ENCODE assay signal across 17 cellular contexts in genomic region chr2:31397099-31397498, GRCh38. TPM values are rescaled to one million over a fixed set of nuclear protein-coding genes. Genes with fewer than 3 reads are reported as not detected.
DNase-seq lines count a peak whose midpoint lies in the region; ATAC-seq and TF ChIP-seq lines count a peak whose summit lies in the region.
"Had no signal": no experiment of that assay in that cellular context is flagged by ENCODE, and none has a peak within 500 bp of the region (broad histone marks: within the 10 kb centered on the region; RNA-seq: fewer than 3 reads in every experiment).

No MANE protein-coding gene starts in this region.

- peak overlapping the region; percentile 59 for H3K27ac Mint-ChIP-seq in activated CD4-positive, alpha-beta memory T cell treated with anti-CD3 and anti-CD28 coated beads, Interleukin-2, amount 10 ng/mL, durations not matched to agents 7 days and 5 days
- no peak overlapping the region for H3K27ac Mint-ChIP-seq in activated CD4-positive, alpha-beta memory T cell treated with anti-CD3 and anti-CD28 coated beads for 36 hours
- H3K27ac Mint-ChIP-seq: activated T-helper 2 cell treated with anti-CD3 and anti-CD28 coated beads, Interferon-gamma antibody, Interleukin-2, Interleukin-4, amounts not matched to agents 10 μg/mL and 5 μg/mL and 100 μg/mL, durations not matched to agents 14 hours and 24 hours and 36 hours; CD8-positive, alpha-beta T cell; naive thymus-derived CD4-positive, alpha-beta T cell had no signal

- no peak for TF ChIP-seq EP300 in stomach (IDR thresholded peaks at IDR 0.05)

- TF ChIP-seq CTCF in heart right ventricle (IDR thresholded peaks at IDR 0.05) = no peak
- no peak for TF ChIP-seq CTCF in stomach (IDR thresholded peaks at IDR 0.05)

- H3K9me3 Mint-ChIP-seq in activated CD4-positive, alpha-beta memory T cell treated with anti-CD3 and anti-CD28 coated beads, Interleukin-2, amount 10 ng/mL, durations not matched to agents 7 days and 5 days = peaks cover 4% of the 10 kb centered on the region
- peaks cover 3% of the 10 kb centered on the region for H3K9me3 Mint-ChIP-seq in activated CD4-positive, alpha-beta memory T cell treated with anti-CD3 and anti-CD28 coated beads for 36 hours
- H3K9me3 Mint-ChIP-seq: activated T-helper 2 cell treated with anti-CD3 and anti-CD28 coated beads, Interferon-gamma antibody, Interleukin-2, Interleukin-4, amounts not matched to agents 10 μg/mL and 5 μg/mL and 100 μg/mL, durations not matched to agents 14 hours and 24 hours and 36 hours had no signal

- no peak overlapping the region for H3K4me3 Mint-ChIP-seq in activated CD4-positive, alpha-beta memory T cell treated with anti-CD3 and anti-CD28 coated beads, Interleukin-2, amount 10 ng/mL, durations not matched to agents 7 days and 5 days
- H3K4me3 Mint-ChIP-seq in activated CD4-positive, alpha-beta memory T cell treated with anti-CD3 and anti-CD28 coated beads for 36 hours = no peak overlapping the region
- H3K4me3 Mint-ChIP-seq: CD8-positive, alpha-beta T cell; naive thymus-derived CD4-positive, alpha-beta T cell had no signal

- H3K4me1 Mint-ChIP-seq in activated CD4-positive, alpha-beta memory T cell treated with anti-CD3 and anti-CD28 coated beads, Interleukin-2, amount 10 ng/mL, durations not matched to agents 7 days and 5 days = peaks cover 24% of the 10 kb centered on the region
- no peaks in the 10 kb centered on the region for H3K4me1 Mint-ChIP-seq in activated CD4-positive, alpha-beta memory T cell treated with anti-CD3 and anti-CD28 coated beads for 36 hours (ENCODE audit: low read depth)
- H3K4me1 Mint-ChIP-seq: naive thymus-derived CD4-positive, alpha-beta T cell had no signal

- no peaks in the 10 kb centered on the region for H3K36me3 Mint-ChIP-seq in activated CD4-positive, alpha-beta memory T cell treated with anti-CD3 and anti-CD28 coated beads, Interleukin-2, amount 10 ng/mL, durations not matched to agents 7 days and 5 days (ENCODE audit: low read depth)
- H3K36me3 Mint-ChIP-seq in activated CD4-positive, alpha-beta memory T cell treated with anti-CD3 and anti-CD28 coated beads for 36 hours = peaks cover 3% of the 10 kb centered on the region
- H3K36me3 Mint-ChIP-seq: CD8-positive, alpha-beta T cell had no signal

- H3K9me3 ChIP-seq in heart right ventricle = no peaks in the 10 kb centered on the region
- no peaks in the 10 kb centered on the region for H3K9me3 ChIP-seq in stomach
- H3K9me3 ChIP-seq: A549, testis had no signal

- ATAC-seq in heart right ventricle (peak in 7 of 8 donors; percentile 53 to 96 (median 72)), GM18520 (IDR thresholded peaks at IDR 0.05; ENCODE audit: unreplicated experiment) (no peak)
- ATAC-seq: A549; CD8-positive, alpha-beta T cell; K562; naive thymus-derived CD4-positive, alpha-beta T cell had no signal

- WGBS in heart right ventricle, 2 donors = 46 to 57% methylated on average over 4 of the region's 4 CpGs
- 22 to 51% (median 33%) methylated on average over 4 of the region's 4 CpGs for WGBS in stomach, 5 donors

- CTCF ChIA-PET in activated CD4-positive, alpha-beta memory T cell treated with anti-CD3 and anti-CD28 coated beads, Interleukin-2, amount 10 ng/mL, durations not matched to agents 7 days and 5 days (lab: Charles Lee) = no interaction called here
- CTCF ChIA-PET in activated CD4-positive, alpha-beta memory T cell treated with anti-CD3 and anti-CD28 coated beads for 36 hours (lab: Charles Lee) = no interaction called here

- H3K27me3 ChIP-seq in heart right ventricle = peaks cover 0 to 4% (median 0%) of the 10 kb centered on the region in 7 donors
- no peaks in the 10 kb centered on the region for H3K27me3 ChIP-seq in stomach
- H3K27me3 ChIP-seq: testis had no signal

- H3K36me3 ChIP-seq in heart right ventricle (no peaks in the 10 kb centered on the region), stomach (no peaks in the 10 kb centered on the region)

- H3K4me1 ChIP-seq in heart right ventricle = no peaks in the 10 kb centered on the region
- peaks cover 0 to 11% (median 0%) of the 10 kb centered on the region in 4 donors for H3K4me1 ChIP-seq in stomach
- H3K4me1 ChIP-seq: testis had no signal

- POLR2A ChIA-PET in activated CD4-positive, alpha-beta memory T cell treated with anti-CD3 and anti-CD28 coated beads, Interleukin-2, amount 10 ng/mL, durations not matched to agents 7 days and 5 days (lab: Charles Lee) = no interaction called here
- POLR2A ChIA-PET in activated CD4-positive, alpha-beta memory T cell treated with anti-CD3 and anti-CD28 coated beads for 36 hours (lab: Charles Lee) = no interaction called here

- no peak for DNase-seq in activated CD4-positive, alpha-beta memory T cell treated with anti-CD3 and anti-CD28 coated beads, Interleukin-2, amount 10 ng/mL, durations not matched to agents 7 days and 5 days
- no peak for DNase-seq in activated CD4-positive, alpha-beta memory T cell treated with anti-CD3 and anti-CD28 coated beads for 36 hours
- peak; percentile 84 for DNase-seq in NCI-H524 treated with DMSO at 0.1 percent for 48 hours (lab: John Stamatoyannopoulos, UW)
- peak; percentile 20 to 58 for DNase-seq in heart right ventricle
- peak; percentile 82 for DNase-seq in stomach
- DNase-seq in stimulated activated CD4-positive, alpha-beta T cell treated with anti-CD3 and anti-CD28 coated beads, Interleukin-1b, Interleukin-23, amount 100 ng/mL, for 48 hours = no peak
- no peak for DNase-seq in NK-92 (lab: John Stamatoyannopoulos, UW; ENCODE audit: unreplicated experiment)
- DNase-seq: CD8-positive, alpha-beta T cell; naive thymus-derived CD4-positive, alpha-beta T cell; NCI-H226; PC-9; stimulated activated CD4-positive, alpha-beta T cell treated with anti-CD3 and anti-CD28 coated beads, Interleukin-2, amount 100 ng/mL, for 24 hours; testis had no signal

- H3K27ac ChIP-seq in heart right ventricle = no peak overlapping the region
- peak overlapping the region in 1 of 5 donors; percentile 8 for H3K27ac ChIP-seq in stomach
- H3K27ac ChIP-seq: PC-9, testis had no signal

- no peak overlapping the region for H3K4me3 ChIP-seq in heart right ventricle
- no peak overlapping the region for H3K4me3 ChIP-seq in stomach
- H3K4me3 ChIP-seq: A549, K562, PC-9, testis had no signal

- H3K27me3 Mint-ChIP-seq in activated CD4-positive, alpha-beta memory T cell treated with anti-CD3 and anti-CD28 coated beads, Interleukin-2, amount 10 ng/mL, durations not matched to agents 7 days and 5 days = peaks cover 10% of the 10 kb centered on the region
- H3K27me3 Mint-ChIP-seq in activated CD4-positive, alpha-beta memory T cell treated with anti-CD3 and anti-CD28 coated beads for 36 hours = peaks cover 2% of the 10 kb centered on the region

- intact Hi-C loops in activated CD4-positive, alpha-beta memory T cell treated with anti-CD3 and anti-CD28 coated beads for 36 hours (cut with micrococcal nuclease) = no loop called here
- intact Hi-C loops in heart right ventricle (cut with DNase I) (no loop called here), stomach (cut with DNase I; ENCODE audit: low total_unique reads) (no loop called here)

- no peak for TF ChIP-seq POLR2A in stomach (IDR thresholded peaks at IDR 0.05)

RNA-seq across cellular contexts. Expression of gene XDH, which starts 17.4 kb away (rescaled TPM):
- 1 to 10 TPM in 1 of 2 experiments, under 1 TPM in 1; 0.63 to 1.6 TPM for total RNA-seq in activated CD4-positive, alpha-beta memory T cell treated with anti-CD3 and anti-CD28 coated beads, Interleukin-2, amount 10 ng/mL, durations not matched to agents 7 days and 5 days
- not detected for total RNA-seq in activated CD4-positive, alpha-beta memory T cell treated with anti-CD3 and anti-CD28 coated beads for 36 hours
- total RNA-seq in heart right ventricle = under 1 TPM in 4 of 10 donors, not detected in 6; 0.06 to 0.16 (median 0.10) TPM
- under 1 TPM in 1 of 2 donors, not detected in 1; 0.01 TPM for polyA plus RNA-seq in heart right ventricle
- total RNA-seq in stomach = 10 to 100 TPM in 1 of 5 donors, 1 to 10 TPM in 3, under 1 TPM in 1; 0.87 to 40.8 (median 3.6) TPM
- 1 to 10 TPM in 1 of 3 donors, under 1 TPM in 2; 0.06 to 2.3 (median 0.15) TPM for polyA plus RNA-seq in stomach
- total RNA-seq: activated T-helper 2 cell treated with anti-CD3 and anti-CD28 coated beads, Interferon-gamma antibody, Interleukin-2, Interleukin-4, amounts not matched to agents 10 μg/mL and 5 μg/mL and 100 μg/mL, durations not matched to agents 14 hours and 24 hours and 36 hours; CD8-positive, alpha-beta T cell had no signal
- polyA plus RNA-seq: naive thymus-derived CD4-positive, alpha-beta T cell had no signal

Comparison
In these comparisons a context has a peak if more than half of its experiments do, and no peak if none do; other contexts are left out.
1. DNase-seq: peak in NCI-H524 treated with DMSO at 0.1 percent for 48 hours (single experiment), heart right ventricle (2 of 2) and stomach (single experiment); none in activated CD4-positive, alpha-beta memory T cell treated with anti-CD3 and anti-CD28 coated beads, Interleukin-2, amount 10 ng/mL, durations not matched to agents 7 days and 5 days (single experiment), activated CD4-positive, alpha-beta memory T cell treated with anti-CD3 and anti-CD28 coated beads for 36 hours (single experiment), stimulated activated CD4-positive, alpha-beta T cell treated with anti-CD3 and anti-CD28 coated beads, Interleukin-1b, Interleukin-23, amount 100 ng/mL, for 48 hours (single experiment) and NK-92 (single experiment).